Comparison of ENCODE assay signal across 2 cellular contexts in genomic region chr22:37231406-37232139, GRCh38.
TF ChIP-seq lines count a peak whose summit lies in the region.

No MANE protein-coding gene starts in this region.

TF ChIP-seq in HEK293, 187 proteins besides CTCF, POLR2A, EP300 and RAD21:
- TF ChIP-seq EGR2 (tag by site-specific recombination; IDR thresholded peaks at IDR 0.05; ENCODE audit: low read depth) (peak; percentile 93), ZFHX2 (tag by site-specific recombination; conservative IDR thresholded peaks at IDR 0.05) (peak; percentile 65), ZNF155 (tag by site-specific recombination; IDR thresholded peaks at IDR 0.05) (no peak), ZNF350 (tag by site-specific recombination; IDR thresholded peaks at IDR 0.05) (no peak), PATZ1 (tag by site-specific recombination; IDR thresholded peaks at IDR 0.05) (0 out of 2 replicates have a peak, but pooled peaks have one; percentile 28), ZXDB (tag by site-specific recombination; IDR thresholded peaks at IDR 0.05) (no peak), ZNF585B (tag by site-specific recombination; IDR thresholded peaks at IDR 0.05) (no peak)

TF ChIP-seq in K562, 482 proteins besides CTCF, POLR2A, EP300 and RAD21:
- TF ChIP-seq RBFOX2 (IDR thresholded peaks at IDR 0.05; ENCODE audit: low read depth, low read length) (0 out of 2 replicates have a peak, but pooled peaks have one; percentile 9), ZNF592 (IDR thresholded peaks at IDR 0.05) (no peak), ZNF23 (CRISPR knock-in tag; IDR thresholded peaks at IDR 0.05) (no peak), E2F8 (IDR thresholded peaks at IDR 0.05; ENCODE audit: low read depth, partially characterized antibody) (no peak)
